8 cellular contexts compared by ENCODE assay signal in the genomic region with DNA sequence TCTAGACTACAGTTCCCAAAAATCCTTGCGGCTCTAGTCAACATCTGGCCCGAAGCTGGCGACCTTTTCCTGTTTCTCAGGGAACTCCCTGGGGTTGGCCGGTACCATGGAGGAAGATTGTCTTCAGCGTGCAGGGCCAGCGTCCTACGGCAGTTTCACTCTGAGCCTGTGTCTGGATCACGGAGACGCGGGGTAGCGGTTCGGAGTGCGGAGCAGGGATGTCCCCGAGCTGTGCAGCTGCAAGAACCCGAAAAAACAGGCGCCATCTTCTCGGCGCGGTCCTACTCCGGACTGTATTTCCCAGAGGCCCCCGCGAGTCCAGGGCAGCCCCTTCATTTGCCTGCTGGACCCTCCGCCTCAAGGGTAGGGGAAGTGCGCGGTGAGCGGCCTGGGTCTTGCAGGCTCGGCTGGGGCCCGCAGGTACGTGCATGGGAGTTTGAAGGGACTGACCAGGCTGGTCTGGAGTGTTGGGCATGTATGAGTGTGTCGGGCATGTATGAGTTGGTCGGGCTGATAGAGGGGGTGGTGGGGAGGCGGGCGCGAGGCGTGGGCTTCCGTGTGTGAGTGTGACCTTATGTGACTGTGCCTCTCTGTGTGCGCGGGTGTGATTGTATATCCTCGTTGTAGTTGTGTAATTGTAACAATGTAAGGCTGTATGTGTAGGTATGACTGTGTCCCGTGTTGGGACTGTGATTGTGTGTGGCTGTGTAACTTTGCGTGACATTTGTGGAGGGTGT. TPM values are rescaled to one million over a fixed set of nuclear protein-coding genes. Genes with fewer than 3 reads are reported as not detected.
A peak's percentile ranks its signal among the peaks of the same experiment; 100 is the strongest.
DNase-seq lines count a peak whose midpoint lies in the region; ATAC-seq, FAIRE-seq and TF ChIP-seq lines count a peak whose summit lies in the region.

ZNF383 (plus strand) TSS at position 360 of the 737 bp plus-strand sequence. CDS start 12,240 bp downstream, outside the sequence.

- H3K36me3 ChIP-seq in prostate gland (no peaks in the 10 kb centered on the region), urinary bladder (ENCODE audit: insufficient read depth) (peaks cover 3% of the 10 kb centered on the region)

- H3K4me1 ChIP-seq in prostate gland (replicated peaks) (no peaks in the 10 kb centered on the region), urinary bladder (ENCODE audit: insufficient read depth) (no peaks in the 10 kb centered on the region)

- H3K4me3 ChIP-seq in prostate gland (peak within 1 kb of the TSS; percentile 50 to 73), urinary bladder (ENCODE audit: low read depth, low read length) (peak within 1 kb of the TSS; percentile 61)

- FAIRE-seq in GM12892 (lab: Jason Lieb, UNC) = peak; percentile 90

- TF ChIP-seq POLR2A in GM12892 (IDR thresholded peaks at IDR 0.05; ENCODE audit: low read depth, low read length) = peak; percentile 82
- peak; percentile 32 for TF ChIP-seq POLR2A in prostate gland (IDR thresholded peaks at IDR 0.05)

- TF ChIP-seq CTCF in prostate gland (IDR thresholded peaks at IDR 0.05) = peak in 1 of 4 experiments; percentile 5

- peak; percentile 74 for DNase-seq in GM12892 (ENCODE audit: insufficient read length)
- DNase-seq in NCI-H1417 treated with DMSO at 0.1 percent for 48 hours (lab: John Stamatoyannopoulos, UW) = peak; percentile 63
- peak; percentile 60 for DNase-seq in T follicular helper cell (ENCODE audit: low read depth)
- DNase-seq in amniotic epithelial cell (ENCODE audit: low read depth) = peak; percentile 90
- peak; percentile 91 for DNase-seq in left ventricle myocardium superior
- DNase-seq in prostate gland (ENCODE audit: low spot score) = peak; percentile 86

- intact Hi-C loops in left ventricle myocardium superior (cut with micrococcal nuclease) (no loop called here), prostate gland (cut with DNase I) (loop anchor here (5.0 to 10.0 kb wide), 2 partner anchors 117 to 246 kb away; a partner anchor contains a TSS)

- no peaks in the 10 kb centered on the region for H3K27me3 ChIP-seq in prostate gland (replicated peaks; ENCODE audit: insufficient read depth)

- H3K9me3 ChIP-seq in prostate gland = no peaks in the 10 kb centered on the region

- peak; percentile 91 for ATAC-seq in HG02798 (IDR thresholded peaks at IDR 0.05; ENCODE audit: poor library complexity, unreplicated experiment)
- ATAC-seq in left ventricle myocardium superior = peak; percentile 97

- WGBS in prostate gland = under 1% methylated on average over 41 of the region's 41 CpGs
- WGBS in urinary bladder = under 1% methylated on average over 41 of the region's 41 CpGs

- H3K27ac ChIP-seq in prostate gland (peak within 1 kb of the TSS; percentile 82 to 92), urinary bladder (ENCODE audit: low read depth) (peak within 1 kb of the TSS; percentile 94)

RNA-seq across cellular contexts. Expression of gene ZNF383, which starts in this region (rescaled TPM):
- 5.4 TPM for polyA plus RNA-seq in GM12892 (2012; ENCODE audit: missing spikeins)
- total RNA-seq in left ventricle myocardium superior (9.3 TPM), prostate gland (1 to 10 TPM; 6.6 to 7.8 TPM), urinary bladder (14.9 TPM)
- 5.1 TPM for polyA plus RNA-seq in urinary bladder

Comparison
In these comparisons a context has a peak if more than half of its experiments do, and no peak if none do; other contexts are left out.
1. Peak in every context shown above with its lines: DNase-seq, ATAC-seq, H3K4me3 ChIP-seq and H3K27ac ChIP-seq.